In the genomic region with DNA sequence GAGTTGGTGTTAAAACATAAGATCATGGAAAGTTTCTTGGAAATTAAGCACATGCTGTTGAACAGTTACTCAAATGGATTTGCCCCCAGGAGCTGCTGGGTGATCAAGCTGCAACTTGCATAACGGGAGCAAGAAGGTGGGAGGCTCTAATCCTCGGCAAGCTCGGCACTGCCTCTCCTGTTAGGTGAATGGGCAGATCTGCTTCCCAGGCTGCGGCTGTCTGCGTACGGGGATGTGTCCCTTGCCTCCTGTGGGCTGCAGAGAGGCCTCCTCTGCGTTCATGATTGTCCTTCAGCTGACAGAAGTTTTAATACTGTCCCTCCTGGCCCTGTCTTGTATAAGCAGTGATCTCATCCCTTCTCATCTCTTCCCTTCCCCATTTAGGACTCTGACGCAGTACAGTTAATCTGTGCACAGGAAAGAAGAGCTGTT, we compare ENCODE assay signal across 17 cellular contexts. TPM values are rescaled to one million over a fixed set of nuclear protein-coding genes. Genes with fewer than 3 reads are reported as not detected.
DNase-seq lines count a peak whose midpoint lies in the region; ATAC-seq, FAIRE-seq and TF ChIP-seq lines count a peak whose summit lies in the region.
"Had no signal": no experiment of that assay in that cellular context is flagged by ENCODE, and none has a peak within 500 bp of the region (broad histone marks: within the 10 kb centered on the region; RNA-seq: fewer than 3 reads in every experiment).

No MANE protein-coding gene starts in this region.

- H3K18ac ChIP-seq in IMR-90 (ENCODE audit: low read depth, low read length), result no peak overlapping the region

- no peak overlapping the region for H3K4me3 Mint-ChIP-seq in chondrocyte (ENCODE audit: unreplicated experiment)
- H3K4me3 Mint-ChIP-seq: dendritic cell treated with granulocyte-macrophage colony-stimulating factor and Interleukin-4, amounts not matched to agents 40 ng/mL and 50 ng/mL, for 4 days; stimulated activated naive B cell treated with anti-CD40 and anti-IgM and Interleukin-4, amounts not matched to agents 10 μg/mL and 1 μg/mL and 100 μg/mL, for 72 hours; T-helper 2 cell treated with Interferon-gamma antibody and Interleukin-4, amounts not matched to agents 5 μg/mL and 100 μg/mL, for 36 hours had no signal

- no peak for TF ChIP-seq RAD21 in IMR-90 (IDR thresholded peaks at IDR 0.05; ENCODE audit: low read length)
- TF ChIP-seq RAD21 in K562 (CRISPR knock-in tag; conservative IDR thresholded peaks at IDR 0.05 in 1 of 2, IDR thresholded peaks at IDR 0.05 in 1 of 2), result no peak

- no peak overlapping the region for H3K4ac ChIP-seq in IMR-90 (ENCODE audit: low read depth, low read length)

- H3K27ac ChIP-seq in IMR-90 (ENCODE audit: insufficient read depth, low read length) (no peak overlapping the region), K562 (ENCODE audit: extremely low read depth, low read depth, low read length) (peak overlapping the region; percentile 82), heart left ventricle (peak overlapping the region in 9 of 12 donors; percentile 22 to 83 (median 72)), ovary (no peak overlapping the region)

- CTCF ChIA-PET in IMR-90 (lab: Yijun Ruan, JAX), result no interaction called here
- CTCF ChIA-PET in K562 (lab: Yijun Ruan, JAX; ENCODE audit: low intra/inter-chr PET ratio), result no interaction called here

- H3K27me3 ChIP-seq in IMR-90 (ENCODE audit: control insufficient read depth, insufficient read depth, low read length) (no peaks in the 10 kb centered on the region), K562 (ENCODE audit: control insufficient read depth in 2 of 2, insufficient read depth in 2 of 2, low read length in 2 of 2) (no peaks in the 10 kb centered on the region), heart left ventricle (no peaks in the 10 kb centered on the region), ovary (no peaks in the 10 kb centered on the region)
- H3K27me3 ChIP-seq: BE2C had no signal

- no peak overlapping the region for H2BK5ac ChIP-seq in IMR-90 (ENCODE audit: low read depth, low read length, poor library complexity, severe bottlenecking)

- TF ChIP-seq POLR2A in IMR-90 (IDR thresholded peaks at IDR 0.05; ENCODE audit: low read depth, low read length) (no peak), K562 (conservative IDR thresholded peaks at IDR 0.05) (0 out of 2 replicates have a peak, but pooled peaks have one; percentile 5), heart left ventricle (IDR thresholded peaks at IDR 0.05) (no peak), ovary (IDR thresholded peaks at IDR 0.05) (no peak)

- FAIRE-seq in K562 (lab: Jason Lieb, UNC), result peak; percentile 67

- H3K79me1 ChIP-seq in IMR-90 (ENCODE audit: low read depth in 1 of 2, low read length in 2 of 2), result peaks cover 0 to 3% of the 10 kb centered on the region in 2 experiments; a peak in 1 of 4 replicates

- TF ChIP-seq EP300 in K562 (IDR thresholded peaks at IDR 0.05; ENCODE audit: low read length) (no peak), ovary (IDR thresholded peaks at IDR 0.05) (no peak)

- H3K14ac ChIP-seq in IMR-90 (replicated peaks; ENCODE audit: low read depth, low read length), result no peak overlapping the region

- no peaks in the 10 kb centered on the region for H3K9me3 Mint-ChIP-seq in chondrocyte (ENCODE audit: low read depth)
- H3K9me3 Mint-ChIP-seq: dendritic cell treated with granulocyte-macrophage colony-stimulating factor and Interleukin-4, amounts not matched to agents 40 ng/mL and 50 ng/mL, for 4 days; stimulated activated naive B cell treated with anti-CD40 and anti-IgM and Interleukin-4, amounts not matched to agents 10 μg/mL and 1 μg/mL and 100 μg/mL, for 72 hours; T-helper 2 cell treated with Interferon-gamma antibody and Interleukin-4, amounts not matched to agents 5 μg/mL and 100 μg/mL, for 36 hours had no signal

- H3K36me3 ChIP-seq in IMR-90 (ENCODE audit: control insufficient read depth, insufficient read depth, low read length) (peaks cover 25% of the 10 kb centered on the region), K562 (ENCODE audit: control insufficient read depth, insufficient read depth, low read length) (peaks cover 35% of the 10 kb centered on the region), heart left ventricle (peaks cover 0 to 55% (median 34%) of the 10 kb centered on the region in 9 donors), ovary (no peaks in the 10 kb centered on the region)

- no peaks in the 10 kb centered on the region for H3K4me1 ChIP-seq in IMR-90 (ENCODE audit: control insufficient read depth, insufficient read depth, low read length)
- H3K4me1 ChIP-seq in K562 (replicated peaks in 1 of 2; ENCODE audit: control insufficient read depth in 2 of 2, insufficient read depth in 2 of 2, low read length in 2 of 2), result peaks cover 41 to 79% of the 10 kb centered on the region in 2 experiments
- H3K4me1 ChIP-seq in heart left ventricle, result peaks cover 0 to 57% (median 14%) of the 10 kb centered on the region in 12 donors
- H3K4me1 ChIP-seq in ovary (ENCODE audit: insufficient read depth), result peaks cover 3% of the 10 kb centered on the region

- no peak overlapping the region for H3K9ac ChIP-seq in IMR-90 (ENCODE audit: low read depth, low read length)
- peak overlapping the region; percentile 66 to 85 for H3K9ac ChIP-seq in K562 (ENCODE audit: insufficient read depth in 1 of 2, low read depth in 2 of 2, low read length in 2 of 2)

- dilution Hi-C loops in IMR-90 (cut with HindIII; ENCODE audit: low sequenced_read_pairs, unreplicated experiment), result no loop called here

- H3K9me3 ChIP-seq in IMR-90 (ENCODE audit: control insufficient read depth, insufficient read depth, low read length) (no peaks in the 10 kb centered on the region), K562 (replicated peaks; ENCODE audit: control insufficient read depth, insufficient read depth, low read depth, low read length) (no peaks in the 10 kb centered on the region), heart left ventricle (no peaks in the 10 kb centered on the region), ovary (no peaks in the 10 kb centered on the region)
- H3K9me3 ChIP-seq: BE2C had no signal

- H3K79me2 ChIP-seq in K562 (ENCODE audit: control insufficient read depth, insufficient read depth, low read length), result no peaks in the 10 kb centered on the region

- no peak overlapping the region for H2BK120ac ChIP-seq in IMR-90 (ENCODE audit: low read depth, low read length)

- H2BK15ac ChIP-seq in IMR-90 (ENCODE audit: low read depth, low read length), result no peak overlapping the region

- H2AK9ac ChIP-seq in IMR-90 (replicated peaks; ENCODE audit: low read depth, low read length, poor library complexity), result no peak overlapping the region

- no TSS peak for BruUV-seq in IMR-90 (replicated peaks; lab: Mats Ljungman, UMichigan)
- BruUV-seq in K562 (replicated peaks; lab: Mats Ljungman, UMichigan), result no TSS peak

- H4K20me1 ChIP-seq in IMR-90 (ENCODE audit: insufficient read depth, low read length) (no peaks in the 10 kb centered on the region), K562 (replicated peaks; ENCODE audit: control insufficient read depth, insufficient read depth, low read length) (no peaks in the 10 kb centered on the region)

- no peak overlapping the region for H2AFZ ChIP-seq in IMR-90 (replicated peaks; ENCODE audit: low read length, poor library complexity)
- peak overlapping the region; percentile 73 for H2AFZ ChIP-seq in K562 (ENCODE audit: low read depth, low read length)

- H3K4me2 ChIP-seq in IMR-90 (ENCODE audit: low read depth, low read length), result no peak overlapping the region
- peak overlapping the region; percentile 76 for H3K4me2 ChIP-seq in K562 (ENCODE audit: insufficient read depth, low read length)
- H3K4me2 ChIP-seq: smooth muscle cell had no signal

- no peak overlapping the region for H3K56ac ChIP-seq in IMR-90 (ENCODE audit: extremely low read depth, insufficient read depth, low read length)

- H4K5ac ChIP-seq in IMR-90 (ENCODE audit: low read depth, low read length), result no peak overlapping the region

- DNase-seq in IMR-90, result peak; percentile 12
- DNase-seq in K562 (ENCODE audit: extremely low read depth in 1 of 4, low spot score in 3 of 4), result peak in 3 of 4 experiments; percentile 46 to 77 (median 53)
- DNase-seq in heart left ventricle, result peak in 2 of 5 donors; percentile 39 to 52
- peak; percentile 60 for DNase-seq in putamen (ENCODE audit: low spot score)
- no peak for DNase-seq in chondrocyte (ENCODE audit: low spot score)
- no peak for DNase-seq in GF-D8 (lab: John Stamatoyannopoulos, UW)
- DNase-seq in ovary, result no peak
- no peak for DNase-seq in NCI-H524 treated with DMSO at 0.1 percent for 48 hours (lab: John Stamatoyannopoulos, UW)
- DNase-seq: activated CD4-positive, alpha-beta T cell treated with anti-CD3 and anti-CD28 coated beads, Interleukin-2, amount 50 U/mL, for 1 hour; amniotic stem cell; BE2C; NCI-H2107; NCI-H82; stimulated activated naive B cell treated with anti-CD40 and anti-IgM and Interleukin-4, amounts not matched to agents 10 μg/mL and 1 μg/mL and 100 μg/mL, for 72 hours had no signal

- H3K4me1 Mint-ChIP-seq in chondrocyte (ENCODE audit: low read depth), result peaks cover 5% of the 10 kb centered on the region

- TF ChIP-seq CTCF in IMR-90 (conservative IDR thresholded peaks at IDR 0.05; ENCODE audit: low read depth, low read length), result no peak
- no peak; a peak in 1 of 6 replicates for TF ChIP-seq CTCF in K562 (IDR thresholded peaks at IDR 0.05 in 2 of 3, conservative IDR thresholded peaks at IDR 0.05 in 1 of 3; ENCODE audit: insufficient read depth in 2 of 3, low read depth in 1 of 3, low read length in 3 of 3)
- no peak for TF ChIP-seq CTCF in heart left ventricle (IDR thresholded peaks at IDR 0.05)
- TF ChIP-seq CTCF in chondrocyte (IDR thresholded peaks at IDR 0.05), result no peak
- no peak for TF ChIP-seq CTCF in ovary (IDR thresholded peaks at IDR 0.05)

- H3K36me3 Mint-ChIP-seq in chondrocyte (ENCODE audit: low read depth), result peaks cover 28% of the 10 kb centered on the region

- ATAC-seq in IMR-90 (ENCODE audit: low read depth), result no peak
- ATAC-seq in K562, result peak; percentile 70
- peak in 3 of 4 donors; percentile 59 to 76 (median 65) for ATAC-seq in heart left ventricle
- ATAC-seq: stimulated activated naive B cell treated with anti-CD40 and anti-IgM and Interleukin-4, amounts not matched to agents 10 μg/mL and 1 μg/mL and 100 μg/mL, for 72 hours had no signal

- no peak overlapping the region for H3K27ac Mint-ChIP-seq in chondrocyte (ENCODE audit: unreplicated experiment)
- H3K27ac Mint-ChIP-seq: dendritic cell treated with granulocyte-macrophage colony-stimulating factor and Interleukin-4, amounts not matched to agents 40 ng/mL and 50 ng/mL, for 4 days; stimulated activated naive B cell treated with anti-CD40 and anti-IgM and Interleukin-4, amounts not matched to agents 10 μg/mL and 1 μg/mL and 100 μg/mL, for 72 hours; T-helper 2 cell treated with Interferon-gamma antibody and Interleukin-4, amounts not matched to agents 5 μg/mL and 100 μg/mL, for 36 hours had no signal

- in situ Hi-C loops in IMR-90 (cut with MboI; ENCODE audit: low sequenced_read_pairs) (no loop called here), K562 (cut with MboI) (no loop called here)

- H3K9me1 ChIP-seq in IMR-90 (ENCODE audit: insufficient read depth, low read length) (peaks cover 12% of the 10 kb centered on the region), K562 (ENCODE audit: control insufficient read depth, insufficient read depth, low read length) (no peaks in the 10 kb centered on the region)

- H3K4me3 ChIP-seq in IMR-90 (ENCODE audit: insufficient read depth, low read depth, low read length), result no peak overlapping the region
- no peak overlapping the region for H3K4me3 ChIP-seq in K562
- H3K4me3 ChIP-seq in heart left ventricle, result no peak overlapping the region
- H3K4me3 ChIP-seq in ovary, result no peak overlapping the region
- H3K4me3 ChIP-seq: smooth muscle cell had no signal

- H2AK5ac ChIP-seq in IMR-90 (ENCODE audit: low read depth, low read length), result no peak overlapping the region

- POLR2A ChIA-PET in IMR-90 (lab: Charles Lee; ENCODE audit: unreplicated experiment) (no interaction called here), K562 (lab: Yijun Ruan, JAX) (interaction anchor here (1.2 to 3.2 kb wide), 6 partner anchors 10 to 75 kb away, joined by 3 to 13 read pairs (median 6); no protein-coding TSS in a partner anchor)

- H4K91ac ChIP-seq in IMR-90 (ENCODE audit: insufficient read depth, low read depth, low read length), result no peak overlapping the region

- no peak overlapping the region for H3K23ac ChIP-seq in IMR-90 (ENCODE audit: low read depth, low read length)

- intact Hi-C loops in IMR-90 (cut with micrococcal nuclease), result no loop called here
- intact Hi-C loops in K562 (cut with micrococcal nuclease), result loop anchor here (2.0 kb wide), 1 partner anchor 75 kb away; no protein-coding TSS in a partner anchor
- intact Hi-C loops in heart left ventricle (cut with DNase I), result loop anchor here in 2 of 10 donors (5.0 kb wide), 2 partner anchors 32 to 68 kb away; no protein-coding TSS in a partner anchor
- intact Hi-C loops in ovary (cut with DNase I), result no loop called here

- H3K27me3 Mint-ChIP-seq in chondrocyte (ENCODE audit: low read depth), result no peaks in the 10 kb centered on the region
- H3K27me3 Mint-ChIP-seq: dendritic cell treated with granulocyte-macrophage colony-stimulating factor and Interleukin-4, amounts not matched to agents 40 ng/mL and 50 ng/mL, for 4 days; stimulated activated naive B cell treated with anti-CD40 and anti-IgM and Interleukin-4, amounts not matched to agents 10 μg/mL and 1 μg/mL and 100 μg/mL, for 72 hours had no signal

- WGBS in IMR-90 (ENCODE audit: extremely low coverage in 2 of 2, insufficient read length in 1 of 2), 2 experiments, result 85% methylated on average over 6 of the region's 8 CpGs; no CpG with 5 or more reads in 1 of the 2 experiments
- 19% methylated on average over 8 of the region's 8 CpGs for WGBS in K562 (ENCODE audit: insufficient coverage, low coverage, missing lambda C conversion rate)
- 48 to 65% (median 57%) methylated on average over 8 of the region's 8 CpGs for WGBS in heart left ventricle, 4 donors
- 78 to 86% (median 80%) methylated on average over 8 of the region's 8 CpGs for WGBS in ovary, 3 donors

- H4K8ac ChIP-seq in IMR-90 (ENCODE audit: low read depth in 2 of 2, low read length in 2 of 2), result no peak overlapping the region

- no peak overlapping the region for H2BK20ac ChIP-seq in IMR-90 (ENCODE audit: low read depth, low read length)

RNA-seq across cellular contexts. Expression of a gene that starts 36.7 kb away (rescaled TPM):
- total RNA-seq in IMR-90 (2012; rRNA removed), result 107 and 116 TPM in 2 replicates
- polyA plus RNA-seq in IMR-90 (2012; rRNA removed), result 124 and 125 TPM in 2 replicates
- polyA plus RNA-seq in IMR-90 (2012; cell fraction: cytosol; rRNA removed), result 80.5 and 128 TPM in 2 replicates
- 50.7 and 113 TPM in 2 replicates for polyA plus RNA-seq in IMR-90 (2012; cell fraction: nucleus; rRNA removed; ENCODE audit: low replicate concordance)
- 725 and 867 TPM in 2 replicates for total RNA-seq in K562 (2011; cell fraction: chromatin; rRNA removed; ENCODE audit: low replicate concordance)
- total RNA-seq in K562 (2011; cell fraction: nucleolus; rRNA removed), result 1,035 and 1,106 TPM in 2 replicates
- 881 and 968 TPM in 2 replicates for total RNA-seq in K562 (2011; cell fraction: nucleoplasm; rRNA removed)
- total RNA-seq in K562 (2014; rRNA removed), result 234 and 262 TPM in 2 replicates
- 109 and 122 TPM in 2 replicates for total RNA-seq in K562 (2014; rRNA removed; fragmentation: Illumina TruSeq; extraction: Trizol)
- total RNA-seq in K562 (2015; rRNA removed; fragmentation: Illumina TruSeq; extraction: Trizol), result 99.3 and 103 TPM in 2 replicates
- 319 and 354 TPM in 2 replicates for total RNA-seq in K562 (2021)
- polyA plus RNA-seq in K562 (2011; rRNA removed), result 358 and 513 TPM in 2 replicates
- polyA plus RNA-seq in K562 (2011; cell fraction: cytosol; rRNA removed), result 378 and 399 TPM in 2 replicates
- polyA plus RNA-seq in K562 (2011; cell fraction: nucleus; rRNA removed), result 255 and 257 TPM in 2 replicates
- polyA plus RNA-seq in K562 (2012), result 185 and 295 TPM in 2 replicates
- polyA plus RNA-seq in K562 (2014; fragmentation: Illumina TruSeq; extraction: Trizol), result 358 and 388 TPM in 2 replicates
- 100 to 1,000 TPM; 113 to 135 TPM for polyA plus RNA-seq in K562 (2014; fragmentation: Nextera tagmentation; extraction: Ambion mirVana)
- 261 and 293 TPM in 2 replicates for polyA plus RNA-seq in K562 (2014; rRNA removed)
- 616 and 874 TPM in 2 replicates for polyA minus RNA-seq in K562 (2011; rRNA and poly(A)+ RNA removed)
- polyA minus RNA-seq in K562 (2011; cell fraction: cytosol; rRNA and poly(A)+ RNA removed), result 258 and 300 TPM in 2 replicates
- 138 and 192 TPM in 2 replicates for polyA minus RNA-seq in K562 (2011; cell fraction: nucleus; rRNA and poly(A)+ RNA removed)
- 100 to 1,000 TPM; 175 to 436 (median 241) TPM for total RNA-seq in heart left ventricle
- 100 to 1,000 TPM; 115 to 896 TPM for polyA plus RNA-seq in heart left ventricle
- 171 to 196 TPM (median 188 TPM) in 3 replicates for total RNA-seq in chondrocyte
- total RNA-seq in ovary, result 100 to 1,000 TPM; 106 to 279 (median 196) TPM
- polyA plus RNA-seq in ovary, result 100 to 1,000 TPM; 184 to 388 TPM

Comparison
In these comparisons a context has a peak if more than half of its experiments do, and no peak if none do; other contexts are left out.
1. DNase-seq: peak in IMR-90 (single experiment), K562 (3 of 4) and putamen (single experiment); none in chondrocyte (single experiment), GF-D8 (single experiment), ovary (0 of 5) and NCI-H524 treated with DMSO at 0.1 percent for 48 hours (single experiment).
2. H3K27ac ChIP-seq: peak in K562 (single experiment) and heart left ventricle (9 of 12); none in IMR-90 (single experiment) and ovary (0 of 2).